Comparison of ENCODE assay signal across 20 cellular contexts in the genomic region with DNA sequence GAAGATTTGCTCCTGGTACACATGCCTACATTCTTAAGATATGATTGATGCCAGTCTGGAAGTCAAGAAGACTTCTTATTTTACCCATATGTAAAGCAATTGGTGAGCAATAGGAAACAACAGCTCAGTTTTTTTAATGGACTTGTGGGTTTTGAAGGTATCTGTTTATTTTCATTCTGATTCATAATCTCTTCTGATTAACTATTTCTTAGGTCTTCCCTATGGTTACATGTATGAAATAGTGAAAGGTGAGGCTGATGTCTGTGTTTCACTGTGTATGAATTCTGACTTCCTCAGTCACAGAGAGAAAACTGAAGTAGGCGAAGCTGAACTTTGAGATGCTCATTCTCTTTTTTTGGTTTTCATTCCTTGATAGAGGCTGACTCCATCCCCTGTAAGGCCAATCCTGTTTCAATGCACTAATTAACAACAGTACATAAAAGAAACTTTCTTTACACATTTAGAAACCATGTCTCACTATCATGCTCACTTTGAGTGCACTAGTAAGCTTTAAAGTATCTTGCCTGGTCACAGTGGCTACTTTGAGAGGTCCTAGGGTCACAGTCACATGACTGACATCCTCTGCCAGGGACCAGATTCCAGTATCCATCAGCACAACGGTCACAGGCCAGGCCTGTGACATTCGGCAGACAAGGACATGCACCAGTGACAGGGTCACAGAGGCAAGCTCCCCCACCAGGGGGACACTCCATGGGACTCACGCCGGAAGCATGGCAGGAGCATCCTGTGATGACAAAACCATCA. TPM values are rescaled to one million over a fixed set of nuclear protein-coding genes. Genes with fewer than 3 reads are reported as not detected.
A peak's percentile ranks its signal among the peaks of the same experiment; 100 is the strongest.
DNase-seq lines count a peak whose midpoint lies in the region; ATAC-seq and TF ChIP-seq lines count a peak whose summit lies in the region.
"Had no signal": no experiment of that assay in that cellular context is flagged by ENCODE, and none has a peak within 500 bp of the region (broad histone marks: within the 10 kb centered on the region; RNA-seq: fewer than 3 reads in every experiment).

No MANE protein-coding gene starts in this region.

- H3K9me3 ChIP-seq in endodermal cell (ENCODE audit: control insufficient read depth, low read length) (no peaks in the 10 kb centered on the region), ascending aorta (no peaks in the 10 kb centered on the region)
- H3K9me3 ChIP-seq: BLaER1, Caco-2, psoas muscle, upper lobe of right lung had no signal

- no peaks in the 10 kb centered on the region for H3K27me3 ChIP-seq in endodermal cell (ENCODE audit: control insufficient read depth, insufficient read depth, low read length, poor library complexity, severe bottlenecking)
- H3K27me3 ChIP-seq in ascending aorta = no peaks in the 10 kb centered on the region
- H3K27me3 ChIP-seq: BLaER1, neural progenitor cell, upper lobe of right lung had no signal

- no peaks in the 10 kb centered on the region for H3K36me3 Mint-ChIP-seq in activated T-cell treated with anti-CD3 and anti-CD28 coated beads, Interleukin-2, amount 50 U/mL, for 4 hours (ENCODE audit: insufficient read depth)
- no peaks in the 10 kb centered on the region for H3K36me3 Mint-ChIP-seq in endodermal cell (ENCODE audit: low read depth)
- H3K36me3 Mint-ChIP-seq: neural progenitor cell had no signal

- TF ChIP-seq CTCF in endodermal cell (conservative IDR thresholded peaks at IDR 0.05) = peak; percentile 48
- no peak for TF ChIP-seq CTCF in ascending aorta (IDR thresholded peaks at IDR 0.05)

- H3K36me3 ChIP-seq in endodermal cell (ENCODE audit: control insufficient read depth, insufficient read depth, low read length) (no peaks in the 10 kb centered on the region), ascending aorta (no peaks in the 10 kb centered on the region)
- H3K36me3 ChIP-seq: BLaER1, neural progenitor cell, upper lobe of right lung had no signal

- WGBS in endodermal cell (ENCODE audit: insufficient coverage in 1 of 2, insufficient read length in 1 of 2), 2 experiments = 89 to 97% methylated on average over 3 to 5 of the region's 5 CpGs

- H3K4me1 ChIP-seq in endodermal cell (ENCODE audit: control insufficient read depth, insufficient read depth, low read length) (no peaks in the 10 kb centered on the region), ascending aorta (no peaks in the 10 kb centered on the region)
- H3K4me1 ChIP-seq: BLaER1, neural progenitor cell, psoas muscle had no signal

- H3K27ac ChIP-seq in endodermal cell (ENCODE audit: low read depth, low read length) (no peak overlapping the region), ascending aorta (no peak overlapping the region)
- H3K27ac ChIP-seq: BLaER1, neural progenitor cell, psoas muscle, skin epidermis, upper lobe of right lung had no signal

- H3K4me3 ChIP-seq in endodermal cell (ENCODE audit: low read length) = no peak overlapping the region
- H3K4me3 ChIP-seq in ascending aorta = no peak overlapping the region
- H3K4me3 ChIP-seq: BLaER1, neural progenitor cell, psoas muscle, skin epidermis, upper lobe of right lung had no signal

- peaks cover 8% of the 10 kb centered on the region for H3K27me3 Mint-ChIP-seq in activated T-cell treated with anti-CD3 and anti-CD28 coated beads, Interleukin-2, amount 50 U/mL, for 4 hours (ENCODE audit: low read depth)
- H3K27me3 Mint-ChIP-seq in endodermal cell (ENCODE audit: insufficient read depth) = no peaks in the 10 kb centered on the region

- no peak overlapping the region for H3K4me3 Mint-ChIP-seq in activated T-cell treated with anti-CD3 and anti-CD28 coated beads, Interleukin-2, amount 50 U/mL, for 4 hours
- no peak overlapping the region for H3K4me3 Mint-ChIP-seq in endodermal cell
- H3K4me3 Mint-ChIP-seq: activated naive CD4-positive, alpha-beta T cell treated with anti-CD3 and anti-CD28 coated beads for 36 hours; effector memory CD8-positive, alpha-beta T cell; neural progenitor cell had no signal

- intact Hi-C loops in left colon (cut with DNase I, micrococcal nuclease) = no loop called here
- intact Hi-C loops in ascending aorta (cut with DNase I) = no loop called here

- no peaks in the 10 kb centered on the region for H3K9me3 Mint-ChIP-seq in activated T-cell treated with anti-CD3 and anti-CD28 coated beads, Interleukin-2, amount 50 U/mL, for 4 hours
- H3K9me3 Mint-ChIP-seq in endodermal cell = no peaks in the 10 kb centered on the region
- H3K9me3 Mint-ChIP-seq: activated naive CD4-positive, alpha-beta T cell treated with anti-CD3 and anti-CD28 coated beads for 36 hours; effector memory CD8-positive, alpha-beta T cell; neural progenitor cell had no signal

- no peak overlapping the region for H3K27ac Mint-ChIP-seq in endodermal cell
- H3K27ac Mint-ChIP-seq: activated naive CD4-positive, alpha-beta T cell treated with anti-CD3 and anti-CD28 coated beads for 36 hours; effector memory CD8-positive, alpha-beta T cell; neural progenitor cell had no signal

- ATAC-seq in activated T-cell treated with anti-CD3 and anti-CD28 coated beads, Interleukin-2, amount 50 U/mL, for 4 hours = peak; percentile 40 to 70
- ATAC-seq in SK-N-SH treated with all-trans-retinoic acid at 6 μM for 48 hours = peak; percentile 78
- no peak for ATAC-seq in left colon
- ATAC-seq: effector memory CD8-positive, alpha-beta T cell; psoas muscle; upper lobe of right lung had no signal

- no peak for DNase-seq in activated T-cell treated with anti-CD3 and anti-CD28 coated beads, Interleukin-2, amount 50 U/mL, for 4 hours
- DNase-seq in activated T-cell treated with anti-CD3 and anti-CD28 coated beads, Interleukin-2, amount 50 U/mL, for 48 hours = no peak
- DNase-seq in endodermal cell = peak; percentile 49
- peak; percentile 6 for DNase-seq in stromal cell of bone marrow (ENCODE audit: low read depth)
- no peak for DNase-seq in left colon
- DNase-seq in ascending aorta (ENCODE audit: low spot score in 2 of 2) = no peak
- DNase-seq in AML-193 (lab: John Stamatoyannopoulos, UW) = no peak
- DNase-seq: activated CD4-positive, alpha-beta T cell treated with anti-CD3 and anti-CD28 coated beads, Interleukin-2, amount 50 U/mL, for 1 hour; activated naive CD4-positive, alpha-beta T cell treated with anti-CD3 and anti-CD28 coated beads for 36 hours; Caco-2; effector memory CD8-positive, alpha-beta T cell; NCI-H774; psoas muscle; SHP77 treated with DMSO at 0.1 percent for 48 hours; T-helper 1 cell; upper lobe of right lung had no signal

- H3K4me1 Mint-ChIP-seq in activated T-cell treated with anti-CD3 and anti-CD28 coated beads, Interleukin-2, amount 50 U/mL, for 4 hours (ENCODE audit: low read depth) = no peaks in the 10 kb centered on the region
- peaks cover 2% of the 10 kb centered on the region for H3K4me1 Mint-ChIP-seq in endodermal cell
- H3K4me1 Mint-ChIP-seq: neural progenitor cell had no signal

- H3K9ac ChIP-seq in endodermal cell (ENCODE audit: extremely low read depth, low read length, poor library complexity, severe bottlenecking) = no peak overlapping the region
- H3K9ac ChIP-seq: BLaER1, neural progenitor cell had no signal

TF ChIP-seq in SK-N-SH treated with all-trans-retinoic acid at 6 μM for 48 hours, 23 proteins besides CTCF, POLR2A, EP300 and RAD21:
- TF ChIP-seq GLIS3 (CRISPR knock-in tag; IDR thresholded peaks at IDR 0.05) (no peak), ZFP3 (CRISPR knock-in tag; IDR thresholded peaks at IDR 0.05) (no peak), PPARA (CRISPR knock-in tag; IDR thresholded peaks at IDR 0.05; ENCODE audit: borderline replicate concordance) (no peak), ZNF565 (CRISPR knock-in tag; conservative IDR thresholded peaks at IDR 0.05; ENCODE audit: low read depth) (no peak)
- TF ChIP-seq, protein P1, sequence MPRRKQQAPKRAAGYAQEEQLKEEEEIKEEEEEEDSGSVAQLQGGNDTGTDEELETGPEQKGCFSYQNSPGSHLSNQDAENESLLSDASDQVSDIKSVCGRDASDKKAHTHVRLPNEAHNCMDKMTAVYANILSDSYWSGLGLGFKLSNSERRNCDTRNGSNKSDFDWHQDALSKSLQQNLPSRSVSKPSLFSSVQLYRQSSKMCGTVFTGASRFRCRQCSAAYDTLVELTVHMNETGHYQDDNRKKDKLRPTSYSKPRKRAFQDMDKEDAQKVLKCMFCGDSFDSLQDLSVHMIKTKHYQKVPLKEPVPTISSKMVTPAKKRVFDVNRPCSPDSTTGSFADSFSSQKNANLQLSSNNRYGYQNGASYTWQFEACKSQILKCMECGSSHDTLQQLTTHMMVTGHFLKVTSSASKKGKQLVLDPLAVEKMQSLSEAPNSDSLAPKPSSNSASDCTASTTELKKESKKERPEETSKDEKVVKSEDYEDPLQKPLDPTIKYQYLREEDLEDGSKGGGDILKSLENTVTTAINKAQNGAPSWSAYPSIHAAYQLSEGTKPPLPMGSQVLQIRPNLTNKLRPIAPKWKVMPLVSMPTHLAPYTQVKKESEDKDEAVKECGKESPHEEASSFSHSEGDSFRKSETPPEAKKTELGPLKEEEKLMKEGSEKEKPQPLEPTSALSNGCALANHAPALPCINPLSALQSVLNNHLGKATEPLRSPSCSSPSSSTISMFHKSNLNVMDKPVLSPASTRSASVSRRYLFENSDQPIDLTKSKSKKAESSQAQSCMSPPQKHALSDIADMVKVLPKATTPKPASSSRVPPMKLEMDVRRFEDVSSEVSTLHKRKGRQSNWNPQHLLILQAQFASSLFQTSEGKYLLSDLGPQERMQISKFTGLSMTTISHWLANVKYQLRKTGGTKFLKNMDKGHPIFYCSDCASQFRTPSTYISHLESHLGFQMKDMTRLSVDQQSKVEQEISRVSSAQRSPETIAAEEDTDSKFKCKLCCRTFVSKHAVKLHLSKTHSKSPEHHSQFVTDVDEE (CRISPR knock-in tag; IDR thresholded peaks at IDR 0.05) = no peak

RNA-seq across cellular contexts. Expression of a gene that starts 59.5 kb away (rescaled TPM):
- total RNA-seq in activated T-cell treated with anti-CD3 and anti-CD28 coated beads, Interleukin-2, amount 50 U/mL, for 4 hours = under 1 TPM; 0.26 to 0.46 (median 0.30) TPM
- total RNA-seq in endodermal cell (100 to 1,000 TPM; 192 to 209 TPM), left colon (100 to 1,000 TPM in 1 of 2 donors, 10 to 100 TPM in 1; 95.9 to 132 TPM), ascending aorta (198 TPM)
- polyA plus RNA-seq in endodermal cell (2013, experiment 1 of 2) = 98.4 TPM
- 115 TPM for polyA plus RNA-seq in endodermal cell (2013, experiment 2 of 2)

Comparison
In these comparisons a context has a peak if more than half of its experiments do, and no peak if none do; other contexts are left out.
1. DNase-seq: peak in endodermal cell (single experiment) and stromal cell of bone marrow (single experiment); none in activated T-cell treated with anti-CD3 and anti-CD28 coated beads, Interleukin-2, amount 50 U/mL, for 4 hours (single experiment), activated T-cell treated with anti-CD3 and anti-CD28 coated beads, Interleukin-2, amount 50 U/mL, for 48 hours (0 of 2), left colon (0 of 2), ascending aorta (0 of 2) and AML-193 (0 of 2).
2. RNA of a gene that starts 59.5 kb away (total RNA-seq): 192 to 209 TPM in endodermal cell, 198 TPM in ascending aorta (single experiment) and 95.9 to 132 TPM in left colon; 0.26 to 0.46 TPM in activated T-cell treated with anti-CD3 and anti-CD28 coated beads, Interleukin-2, amount 50 U/mL, for 4 hours; every median in the first group is over 10 times any median in the second.